Comparison of ENCODE assay signal across 1 cellular context in the genomic region with DNA sequence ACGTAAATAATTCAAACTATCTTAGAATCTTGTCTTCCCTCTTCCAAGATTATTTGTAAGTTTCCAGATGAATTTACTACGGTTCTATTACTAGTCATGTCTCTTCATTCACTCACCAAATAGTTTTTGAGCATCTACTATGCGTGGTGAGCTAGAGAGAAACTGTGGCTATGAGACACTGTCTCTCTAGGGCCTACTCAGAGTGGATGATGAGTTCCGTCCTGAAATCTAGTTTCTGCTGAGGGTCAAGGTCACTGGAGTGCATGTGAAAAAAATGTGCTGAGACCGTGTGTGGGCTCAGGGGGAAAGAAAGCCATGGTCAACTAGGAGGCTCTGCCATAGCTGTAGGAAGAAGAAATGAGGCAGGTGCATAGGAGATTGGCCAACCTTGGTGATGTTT.
TF ChIP-seq lines count a peak whose summit lies in the region.

No MANE protein-coding gene starts in this region.

TF ChIP-seq in SK-N-SH, 30 proteins besides CTCF, POLR2A, EP300 and RAD21 (continued from another document):
- no peak for TF ChIP-seq ZBTB33 (IDR thresholded peaks at IDR 0.05; ENCODE audit: borderline replicate concordance, low read depth)
- no peak for TF ChIP-seq MXI1 (IDR thresholded peaks at IDR 0.05; ENCODE audit: low read depth, low read length)
- TF ChIP-seq GATA2 (CRISPR knock-in tag; IDR thresholded peaks at IDR 0.05): no peak
- no peak for TF ChIP-seq REST (IDR thresholded peaks at IDR 0.05; ENCODE audit: low read depth, low read length)
